ENCODE assay signal across 11 cellular contexts in genomic region chrX:63761639-63762038, GRCh38. TPM values are rescaled to one million over a fixed set of nuclear protein-coding genes. Genes with fewer than 3 reads are reported as not detected.
DNase-seq lines count a peak whose midpoint lies in the region; ATAC-seq and TF ChIP-seq lines count a peak whose summit lies in the region.
"Had no signal": no experiment of that assay in that cellular context is flagged by ENCODE, and none has a peak within 500 bp of the region (broad histone marks: within the 10 kb centered on the region; RNA-seq: fewer than 3 reads in every experiment).

No MANE protein-coding gene starts in this region.

- H3K4me2 ChIP-seq in BLaER1 (peak overlapping the region; percentile 67), PC-9 (no peak overlapping the region)

- TF ChIP-seq CTCF in ascending aorta (IDR thresholded peaks at IDR 0.05) (peak in 2 of 3 experiments; percentile 30 to 41), Caco-2 (IDR thresholded peaks at IDR 0.05; ENCODE audit: insufficient read depth in 1 of 2, low read depth in 1 of 2, low read length in 1 of 2, severe bottlenecking in 1 of 2, unreplicated experiment in 1 of 2) (no peak), PC-9 (conservative IDR thresholded peaks at IDR 0.05) (no peak)

- no peaks in the 10 kb centered on the region for H3F3A ChIP-seq in PC-9 (ENCODE audit: insufficient read depth, low read depth)

- H2AFZ ChIP-seq in PC-9, result no peak overlapping the region

- intact Hi-C loops in ascending aorta (cut with DNase I) (loop anchor here (5.0 kb wide), 3 partner anchors 199 to 636 kb away; partner anchors contain the start of genes MTMR8 and SPIN4), Caco-2 (cut with micrococcal nuclease; ENCODE audit: unreplicated experiment) (no loop called here), PC-9 (cut with micrococcal nuclease; ENCODE audit: unreplicated experiment) (no loop called here)

- H3K27me3 ChIP-seq in BLaER1 (0 out of 2 replicates have a peak, but pooled peaks cover 5% of the 10 kb centered on the region), ascending aorta (no peaks in the 10 kb centered on the region), Caco-2 (replicated peaks; ENCODE audit: control insufficient read depth, insufficient read depth, low read length) (no peaks in the 10 kb centered on the region), PC-9 (ENCODE audit: insufficient read depth, low read depth) (no peaks in the 10 kb centered on the region)

- H3K4me1 ChIP-seq in BLaER1 (peaks cover 68% of the 10 kb centered on the region), ascending aorta (no peaks in the 10 kb centered on the region), Caco-2 (no peaks in the 10 kb centered on the region), PC-9 (replicated peaks; ENCODE audit: insufficient read depth) (no peaks in the 10 kb centered on the region)

- H3K9ac ChIP-seq in BLaER1, result no peak overlapping the region

- H3K4me3 ChIP-seq in BLaER1 (no peak overlapping the region), ascending aorta (no peak overlapping the region), Caco-2 (ENCODE audit: low read depth, low read length) (no peak overlapping the region), PC-9 (no peak overlapping the region)

- peak; percentile 69 for ATAC-seq in GM19328 (IDR thresholded peaks at IDR 0.05; ENCODE audit: unreplicated experiment)
- peak; percentile 66 for ATAC-seq in HG03060 (IDR thresholded peaks at IDR 0.05; ENCODE audit: low read depth, unreplicated experiment)

- H3K27ac ChIP-seq in BLaER1 (peak overlapping the region; percentile 59; the same call in 1 of the 2 replicates), ascending aorta (peak overlapping the region; percentile 45 to 72), PC-9 (no peak overlapping the region)

- H3K9me2 ChIP-seq in PC-9 (ENCODE audit: insufficient read depth), result no peaks in the 10 kb centered on the region

- POLR2A ChIA-PET in Caco-2 (lab: Charles Lee), result no interaction called here
- POLR2A ChIA-PET in PC-9 (lab: Charles Lee; ENCODE audit: unreplicated experiment), result no interaction called here

- H3K4me1 Mint-ChIP-seq in Caco-2 (ENCODE audit: low read depth, unreplicated experiment), result no peaks in the 10 kb centered on the region

- H3K27me3 Mint-ChIP-seq in Caco-2 (ENCODE audit: insufficient read depth, unreplicated experiment), result peaks cover 15% of the 10 kb centered on the region

- no peaks in the 10 kb centered on the region for H3K36me3 Mint-ChIP-seq in Caco-2 (ENCODE audit: insufficient read depth, unreplicated experiment)

- BruUV-seq in Caco-2 (replicated peaks; lab: Mats Ljungman, UMichigan) (no TSS peak), PC-9 (replicated peaks; lab: Mats Ljungman, UMichigan) (no TSS peak)

- no peaks in the 10 kb centered on the region for H3K36me3 ChIP-seq in BLaER1
- no peaks in the 10 kb centered on the region for H3K36me3 ChIP-seq in ascending aorta
- no peaks in the 10 kb centered on the region for H3K36me3 ChIP-seq in Caco-2 (ENCODE audit: control insufficient read depth, insufficient read depth, low read length)
- no peaks in the 10 kb centered on the region for H3K36me3 ChIP-seq in PC-9 (ENCODE audit: low read depth)

- no peak overlapping the region for H3K27ac Mint-ChIP-seq in Caco-2 (ENCODE audit: unreplicated experiment)

- DNase-seq in ascending aorta (ENCODE audit: low spot score in 2 of 2) (no peak), Caco-2 (no peak), NCI-H2081 (lab: John Stamatoyannopoulos, UW) (no peak), PC-9 (no peak)
- no peak for DNase-seq in activated T-cell treated with anti-CD3 and anti-CD28 coated beads, Interleukin-2, amount 50 U/mL, for 1 hour
- DNase-seq: activated CD8-positive, alpha-beta memory T cell treated with anti-CD3 and anti-CD28 coated beads, Interleukin-2, amount 50 U/mL, for 48 hours; DMS79 treated with DMSO at 0.1 percent for 48 hours; NCI-H1694 had no signal

- CTCF ChIA-PET in Caco-2 (lab: Charles Lee), result no interaction called here
- CTCF ChIA-PET in PC-9 (lab: Charles Lee), result no interaction called here

- H4K20me1 ChIP-seq in BLaER1, result no peaks in the 10 kb centered on the region
- no peaks in the 10 kb centered on the region for H4K20me1 ChIP-seq in PC-9 (ENCODE audit: insufficient read depth)

- no peaks in the 10 kb centered on the region for H3K79me2 ChIP-seq in PC-9 (ENCODE audit: low read depth)

- no peaks in the 10 kb centered on the region for H3K9me3 Mint-ChIP-seq in Caco-2 (ENCODE audit: unreplicated experiment)

- H3K9me3 ChIP-seq in BLaER1 (peaks cover 8% of the 10 kb centered on the region; the same call in 1 of the 2 replicates), ascending aorta (no peaks in the 10 kb centered on the region), Caco-2 (no peaks in the 10 kb centered on the region), PC-9 (ENCODE audit: insufficient read depth, low read depth) (no peaks in the 10 kb centered on the region)

- no peak overlapping the region for H3K4me3 Mint-ChIP-seq in Caco-2 (ENCODE audit: unreplicated experiment)

RNA-seq across cellular contexts. Expression of gene ARHGEF9, which starts 23.4 kb away (rescaled TPM):
- total RNA-seq in ascending aorta (28.6 TPM), Caco-2 (2022) (9.8 and 14.4 TPM in 2 replicates), PC-9 (2021) (17.4 and 23.4 TPM in 2 replicates)

Comparison
In these comparisons a context has a peak if more than half of its experiments do, and no peak if none do; other contexts are left out.
1. CTCF ChIP-seq: peak in ascending aorta (2 of 3); none in Caco-2 (0 of 2) and PC-9 (single experiment).